19 cellular contexts compared by ENCODE assay signal in the genomic region with DNA sequence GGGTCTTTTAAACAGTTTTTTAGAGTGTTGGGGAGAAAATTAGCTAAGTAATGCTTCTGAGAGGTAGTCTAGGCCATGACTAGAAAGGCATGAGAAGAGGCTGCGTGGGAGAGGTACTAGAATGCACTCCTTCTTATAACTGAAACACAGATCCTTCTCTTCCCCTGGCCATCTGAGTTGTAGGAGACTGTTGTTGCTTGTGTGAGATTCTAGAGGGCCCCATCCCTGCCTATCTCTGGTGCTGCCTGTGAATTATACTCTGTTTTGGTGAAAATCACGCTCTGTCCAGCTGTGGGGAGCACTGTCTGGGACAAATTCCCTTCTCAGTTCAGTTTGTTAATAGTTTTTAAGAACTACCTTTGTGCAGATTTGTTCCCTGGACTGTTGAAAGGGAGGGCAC. TPM values are rescaled to one million over a fixed set of nuclear protein-coding genes. Genes with fewer than 3 reads are reported as not detected.
DNase-seq lines count a peak whose midpoint lies in the region; ATAC-seq and TF ChIP-seq lines count a peak whose summit lies in the region.
"Had no signal": no experiment of that assay in that cellular context is flagged by ENCODE, and none has a peak within 500 bp of the region (broad histone marks: within the 10 kb centered on the region; RNA-seq: fewer than 3 reads in every experiment).

No MANE protein-coding gene starts in this region.

- POLR2A ChIA-PET in SK-N-SH (lab: Yijun Ruan, JAX): no interaction called here

- no peak for ATAC-seq in SK-N-SH treated with all-trans-retinoic acid at 6 μM for 48 hours
- ATAC-seq in aorta (ENCODE audit: low FRiP score): no peak
- no peak for ATAC-seq in HG02759 (IDR thresholded peaks at IDR 0.05; ENCODE audit: unreplicated experiment)
- ATAC-seq in HG03045 (IDR thresholded peaks at IDR 0.05; ENCODE audit: unreplicated experiment): no peak
- ATAC-seq: activated CD8-positive, alpha-beta T cell treated with anti-CD3 and anti-CD28 coated beads, Interleukin-2, amount 10 ng/mL, durations not matched to agents 7 days and 5 days; natural killer cell had no signal

- TF ChIP-seq EP300 in SK-N-SH (IDR thresholded peaks at IDR 0.05; ENCODE audit: borderline replicate concordance in 1 of 2, low read depth in 1 of 2, low read length in 1 of 2) (no peak), esophagus muscularis mucosa (IDR thresholded peaks at IDR 0.05) (no peak)

- TF ChIP-seq RAD21 in SK-N-SH (IDR thresholded peaks at IDR 0.05; ENCODE audit: low read length): no peak

- H3K4me1 ChIP-seq in SK-N-SH (ENCODE audit: control insufficient read depth in 1 of 2, insufficient read depth in 2 of 2, low read depth in 1 of 2, low read length in 1 of 2) (peaks cover 48 to 64% of the 10 kb centered on the region in 2 experiments), esophagus muscularis mucosa (peaks cover 44 to 100% (median 97%) of the 10 kb centered on the region in 4 donors), parathyroid adenoma (peaks cover 11% of the 10 kb centered on the region), aorta (ENCODE audit: control insufficient read depth in 1 of 2, insufficient read depth in 2 of 2, low read length in 2 of 2) (peaks cover 18 to 38% of the 10 kb centered on the region in 2 donors)

- peak overlapping the region; percentile 41 to 94 for H3K27ac ChIP-seq in SK-N-SH (ENCODE audit: low read depth in 2 of 2, low read length in 1 of 2)
- H3K27ac ChIP-seq in esophagus muscularis mucosa (replicated peaks in 1 of 4): peak overlapping the region; percentile 71 to 85 (median 82)
- H3K27ac ChIP-seq in parathyroid adenoma: no peak overlapping the region
- H3K27ac ChIP-seq in aorta (ENCODE audit: low read depth in 1 of 2, low read length in 2 of 2): peak overlapping the region; percentile 88 to 93
- H3K27ac ChIP-seq: Peyer's patch, VCaP had no signal

- intact Hi-C loops in esophagus muscularis mucosa (cut with DNase I): no loop called here
- intact Hi-C loops in aorta (cut with DNase I): loop anchor here (5.0 kb wide), 2 partner anchors 38 to 163 kb away; no protein-coding TSS in a partner anchor

- H3K4me2 ChIP-seq in SK-N-SH: 0 out of 2 replicates have a peak overlapping the region, but pooled peaks have one; percentile 9
- no peak overlapping the region for H3K4me2 ChIP-seq in parathyroid adenoma (ENCODE audit: low read length)

- H3K36me3 ChIP-seq in SK-N-SH (replicated peaks in 1 of 2; ENCODE audit: control insufficient read depth in 1 of 2, insufficient read depth in 2 of 2, low read length in 1 of 2) (peaks cover 63 to 83% of the 10 kb centered on the region in 2 experiments), esophagus muscularis mucosa (peaks cover 0 to 13% (median 0%) of the 10 kb centered on the region in 4 donors), parathyroid adenoma (ENCODE audit: control insufficient read depth, insufficient read depth, low read length) (no peaks in the 10 kb centered on the region), aorta (ENCODE audit: control insufficient read depth in 1 of 2, insufficient read depth in 2 of 2, low read length in 1 of 2) (peaks cover 0 to 5% of the 10 kb centered on the region in 2 donors)
- H3K36me3 ChIP-seq: Peyer's patch had no signal

- H3K9me2 ChIP-seq in SK-N-SH: no peaks in the 10 kb centered on the region

- CTCF ChIA-PET in SK-N-SH (lab: Yijun Ruan, JAX): interaction anchor here (0.9 to 1.7 kb wide), 5 partner anchors 15 to 362 kb away, joined by 3 to 4 read pairs (median 3); no protein-coding TSS in a partner anchor

- H2AFZ ChIP-seq in SK-N-SH (ENCODE audit: low read depth) (no peak overlapping the region), parathyroid adenoma (peak overlapping the region; percentile 24)

- H3K9ac ChIP-seq in SK-N-SH: no peak overlapping the region
- H3K9ac ChIP-seq in parathyroid adenoma: no peak overlapping the region

- peaks cover 78% of the 10 kb centered on the region for H4K20me1 ChIP-seq in SK-N-SH (ENCODE audit: insufficient read depth)

- no peak for TF ChIP-seq POLR2A in esophagus muscularis mucosa (IDR thresholded peaks at IDR 0.05; ENCODE audit: low read depth)

- H3K9me3 ChIP-seq in SK-N-SH: no peaks in the 10 kb centered on the region
- H3K9me3 ChIP-seq in esophagus muscularis mucosa: no peaks in the 10 kb centered on the region
- H3K9me3 ChIP-seq in parathyroid adenoma (ENCODE audit: control insufficient read depth, low read length): no peaks in the 10 kb centered on the region
- no peaks in the 10 kb centered on the region for H3K9me3 ChIP-seq in aorta (ENCODE audit: control insufficient read depth, low read length)
- H3K9me3 ChIP-seq: Peyer's patch had no signal

- no peaks in the 10 kb centered on the region for H3K27me3 ChIP-seq in SK-N-SH (ENCODE audit: insufficient read depth)
- no peaks in the 10 kb centered on the region for H3K27me3 ChIP-seq in esophagus muscularis mucosa
- no peaks in the 10 kb centered on the region for H3K27me3 ChIP-seq in parathyroid adenoma (ENCODE audit: control insufficient read depth, insufficient read depth, low read length)
- H3K27me3 ChIP-seq in aorta (ENCODE audit: control insufficient read depth in 1 of 2, insufficient read depth in 2 of 2, low read length in 1 of 2): no peaks in the 10 kb centered on the region
- H3K27me3 ChIP-seq: Peyer's patch had no signal

- peaks cover 59% of the 10 kb centered on the region for H3F3A ChIP-seq in SK-N-SH (replicated peaks; ENCODE audit: insufficient read depth)

- WGBS in SK-N-SH (ENCODE audit: low lambda C conversion rate): 96% methylated on average over 2 of the region's 2 CpGs
- 84% methylated on average over 2 of the region's 2 CpGs for WGBS in esophagus muscularis mucosa
- 39 to 57% methylated on average over 2 of the region's 2 CpGs for WGBS in aorta, 2 donors

- H3K79me2 ChIP-seq in SK-N-SH (ENCODE audit: insufficient read depth) (peaks cover 99% of the 10 kb centered on the region), parathyroid adenoma (no peaks in the 10 kb centered on the region)

- H3K4me3 ChIP-seq in SK-N-SH (ENCODE audit: low read depth in 2 of 2, low read length in 1 of 2): no peak overlapping the region
- no peak overlapping the region for H3K4me3 ChIP-seq in esophagus muscularis mucosa
- no peak overlapping the region for H3K4me3 ChIP-seq in parathyroid adenoma (ENCODE audit: low read depth, low read length)
- H3K4me3 ChIP-seq in aorta (ENCODE audit: low read length in 2 of 2): no peak overlapping the region
- H3K4me3 ChIP-seq: Peyer's patch had no signal

- DNase-seq in SK-N-SH: no peak
- no peak for DNase-seq in esophagus muscularis mucosa (ENCODE audit: extremely low spot score)
- no peak for DNase-seq in aorta
- no peak for DNase-seq in NCI-H2081 treated with DMSO at 0.1 percent for 48 hours (lab: John Stamatoyannopoulos, UW)
- DNase-seq: activated CD8-positive, alpha-beta T cell treated with anti-CD3 and anti-CD28 coated beads, Interleukin-2, amount 10 ng/mL, durations not matched to agents 7 days and 5 days; amniotic stem cell; CD4-positive, CD25-positive, alpha-beta regulatory T cell; cortex of kidney; Kasumi-1; natural killer cell; NCI-H2171; Peyer's patch; stimulated activated CD4-positive, alpha-beta T cell treated with anti-CD3 and anti-CD28 coated beads, Interleukin-1b, Interleukin-23, amount 100 ng/mL, for 48 hours had no signal

- TF ChIP-seq CTCF in SK-N-SH (IDR thresholded peaks at IDR 0.05) (no peak), esophagus muscularis mucosa (IDR thresholded peaks at IDR 0.05) (no peak), parathyroid adenoma (IDR thresholded peaks at IDR 0.05) (no peak)

TF ChIP-seq in SK-N-SH, 30 proteins besides CTCF, POLR2A, EP300 and RAD21 (continues in another document):
- TF ChIP-seq CHD2 (IDR thresholded peaks at IDR 0.05; ENCODE audit: low read length, partially characterized antibody): no peak
- no peak for TF ChIP-seq PBX3 (IDR thresholded peaks at IDR 0.05)
- TF ChIP-seq GABPA (IDR thresholded peaks at IDR 0.05; ENCODE audit: low read depth): no peak
- no peak for TF ChIP-seq NFIC (IDR thresholded peaks at IDR 0.05; ENCODE audit: borderline replicate concordance)
- TF ChIP-seq JUND (IDR thresholded peaks at IDR 0.05): no peak
- TF ChIP-seq TCF12 (IDR thresholded peaks at IDR 0.05): no peak
- TF ChIP-seq POLR2AphosphoS5 (IDR thresholded peaks at IDR 0.05; ENCODE audit: low read depth, low read length): no peak; the same call in 1 of the 2 replicates

TF ChIP-seq in SK-N-SH treated with all-trans-retinoic acid at 6 μM for 48 hours, 23 proteins besides CTCF, POLR2A, EP300 and RAD21 (continues in another document):
- TF ChIP-seq, protein P1, sequence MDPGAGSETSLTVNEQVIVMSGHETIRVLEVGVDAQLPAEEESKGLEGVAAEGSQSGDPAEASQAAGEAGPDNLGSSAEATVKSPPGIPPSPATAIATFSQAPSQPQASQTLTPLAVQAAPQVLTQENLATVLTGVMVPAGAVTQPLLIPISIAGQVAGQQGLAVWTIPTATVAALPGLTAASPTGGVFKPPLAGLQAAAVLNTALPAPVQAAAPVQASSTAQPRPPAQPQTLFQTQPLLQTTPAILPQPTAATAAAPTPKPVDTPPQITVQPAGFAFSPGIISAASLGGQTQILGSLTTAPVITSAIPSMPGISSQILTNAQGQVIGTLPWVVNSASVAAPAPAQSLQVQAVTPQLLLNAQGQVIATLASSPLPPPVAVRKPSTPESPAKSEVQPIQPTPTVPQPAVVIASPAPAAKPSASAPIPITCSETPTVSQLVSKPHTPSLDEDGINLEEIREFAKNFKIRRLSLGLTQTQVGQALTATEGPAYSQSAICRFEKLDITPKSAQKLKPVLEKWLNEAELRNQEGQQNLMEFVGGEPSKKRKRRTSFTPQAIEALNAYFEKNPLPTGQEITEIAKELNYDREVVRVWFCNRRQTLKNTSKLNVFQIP (CRISPR knock-in tag; IDR thresholded peaks at IDR 0.05; ENCODE audit: borderline replicate concordance, low read depth): no peak
- TF ChIP-seq ZNF565 (CRISPR knock-in tag; conservative IDR thresholded peaks at IDR 0.05; ENCODE audit: low read depth) (no peak), TOX (CRISPR knock-in tag; IDR thresholded peaks at IDR 0.05; ENCODE audit: borderline replicate concordance) (no peak), SNAI2 (CRISPR knock-in tag; IDR thresholded peaks at IDR 0.05) (no peak), ZNF70 (CRISPR knock-in tag; IDR thresholded peaks at IDR 0.05) (no peak), BACH2 (CRISPR knock-in tag; IDR thresholded peaks at IDR 0.05; ENCODE audit: borderline replicate concordance) (no peak)

RNA-seq across cellular contexts. Expression of gene MAP1B, which starts 37.5 kb away (rescaled TPM):
- polyA plus RNA-seq in SK-N-SH (2012; rRNA removed) (47.5 and 48.5 TPM in 2 replicates), aorta (10 to 100 TPM; 27.2 to 66.5 TPM)
- 59.8 and 60.6 TPM in 2 replicates for polyA plus RNA-seq in SK-N-SH (2012; cell fraction: cytosol; rRNA removed)
- polyA plus RNA-seq in SK-N-SH (2012; cell fraction: nucleus; rRNA removed): 69.5 and 70.5 TPM in 2 replicates
- total RNA-seq in esophagus muscularis mucosa (1,000 to 10,000 TPM in 2 of 4 donors, 100 to 1,000 TPM in 2; 755 to 1,378 (median 1,096) TPM), aorta (100 to 1,000 TPM; 382 to 754 TPM)
- total RNA-seq: activated T-helper 1 cell treated with anti-CD3 and anti-CD28 coated beads, Interleukin-12 subunit alpha, Interleukin-12 subunit beta, Interleukin-2, Interleukin-4 antibody, amounts not matched to agents 30 ng/mL and 10 ng/mL and 1 ng/mL, durations not matched to agents 14 hours and 24 hours and 36 hours had no signal
